8 cellular contexts compared by ENCODE assay signal in genomic region chr11:122853971-122854446, GRCh38. TPM values are rescaled to one million over a fixed set of nuclear protein-coding genes. Genes with fewer than 3 reads are reported as not detected.
DNase-seq lines count a peak whose midpoint lies in the region; ATAC-seq and TF ChIP-seq lines count a peak whose summit lies in the region.

No MANE protein-coding gene starts in this region.

- H3K27me3 ChIP-seq in kidney epithelial cell (ENCODE audit: control insufficient read depth, insufficient read depth, low read length) = no peaks in the 10 kb centered on the region
- H3K27me3 ChIP-seq in thoracic aorta (replicated peaks; ENCODE audit: insufficient read depth) = no peaks in the 10 kb centered on the region

- peak; percentile 3 to 74 (median 28) for DNase-seq in stimulated activated naive CD4-positive, alpha-beta T cell (lab: John Stamatoyannopoulos, UW)
- DNase-seq in stimulated activated naive CD4-positive, alpha-beta T cell treated with Interleukin-2 at 50 U/mL for 16 hours (lab: John Stamatoyannopoulos, UW) = no peak
- peak; percentile 84 for DNase-seq in NCI-H1105 (lab: John Stamatoyannopoulos, UW)
- DNase-seq in SK-N-MC (ENCODE audit: low read depth, low spot score) = peak; percentile 58
- DNase-seq in T47D (ENCODE audit: low read depth in 1 of 2, low spot score in 1 of 2) = peak; percentile 79 to 91
- peak; percentile 61 for DNase-seq in kidney epithelial cell (ENCODE audit: low read depth)
- no peak for DNase-seq in thoracic aorta (ENCODE audit: low spot score)

- H3K4me1 ChIP-seq in thoracic aorta (ENCODE audit: control insufficient read depth in 1 of 2, low read depth in 2 of 2) = no peaks in the 10 kb centered on the region

- H3K9ac ChIP-seq in SK-N-MC (ENCODE audit: insufficient read length) = no peak overlapping the region

- H3K4me3 ChIP-seq in SK-N-MC = no peak overlapping the region
- no peak overlapping the region for H3K4me3 ChIP-seq in kidney epithelial cell (ENCODE audit: low read depth, low read length)
- H3K4me3 ChIP-seq in thoracic aorta = no peak overlapping the region

- in situ Hi-C loops in T47D (cut with HindIII; ENCODE audit: low pct_unique_long_range_greater_than_20kb, low sequenced_read_pairs) = no loop called here

- peak; percentile 43 for TF ChIP-seq CTCF in kidney epithelial cell (IDR thresholded peaks at IDR 0.05; ENCODE audit: insufficient read depth, low read length, poor library complexity, severe bottlenecking)
- peak; percentile 63 for TF ChIP-seq CTCF in thoracic aorta (IDR thresholded peaks at IDR 0.05)

- ATAC-seq in thoracic aorta (ENCODE audit: insufficient number of reproducible peaks, low FRiP score, low read depth) (no peak), GM19324 (IDR thresholded peaks at IDR 0.05; ENCODE audit: low FRiP score, unreplicated experiment) (no peak)

- H3K36me3 ChIP-seq in SK-N-MC (ENCODE audit: insufficient read depth, low read length) (no peaks in the 10 kb centered on the region), kidney epithelial cell (ENCODE audit: control insufficient read depth, insufficient read depth, low read length) (no peaks in the 10 kb centered on the region), thoracic aorta (no peaks in the 10 kb centered on the region)

- H3K9me3 ChIP-seq in SK-N-MC (ENCODE audit: low read depth, low read length) (no peaks in the 10 kb centered on the region), thoracic aorta (no peaks in the 10 kb centered on the region)

- H3K27ac ChIP-seq in SK-N-MC = no peak overlapping the region
- no peak overlapping the region for H3K27ac ChIP-seq in thoracic aorta

RNA-seq across cellular contexts. Expression of gene CRTAM, which starts 15.7 kb away (rescaled TPM):
- 0.55 TPM in 1 of 2 replicates, not detected in the other for total RNA-seq in kidney epithelial cell
- under 1 TPM in 1 of 2 donors, not detected in 1; 0.27 TPM for total RNA-seq in thoracic aorta

RNA-seq across cellular contexts. Expression of gene JHY, which starts 28.6 kb away (rescaled TPM):
- total RNA-seq in kidney epithelial cell = 3.4 and 3.6 TPM in 2 replicates
- total RNA-seq in thoracic aorta = 1 to 10 TPM; 4.9 to 7.0 TPM

Comparison
In these comparisons a context has a peak if more than half of its experiments do, and no peak if none do; other contexts are left out.
1. DNase-seq: peak in stimulated activated naive CD4-positive, alpha-beta T cell (6 of 6), NCI-H1105 (single experiment), SK-N-MC (single experiment), T47D (2 of 2) and kidney epithelial cell (single experiment); none in stimulated activated naive CD4-positive, alpha-beta T cell treated with Interleukin-2 at 50 U/mL for 16 hours (single experiment) and thoracic aorta (single experiment).